17 cellular contexts compared by ENCODE assay signal in the genomic region with DNA sequence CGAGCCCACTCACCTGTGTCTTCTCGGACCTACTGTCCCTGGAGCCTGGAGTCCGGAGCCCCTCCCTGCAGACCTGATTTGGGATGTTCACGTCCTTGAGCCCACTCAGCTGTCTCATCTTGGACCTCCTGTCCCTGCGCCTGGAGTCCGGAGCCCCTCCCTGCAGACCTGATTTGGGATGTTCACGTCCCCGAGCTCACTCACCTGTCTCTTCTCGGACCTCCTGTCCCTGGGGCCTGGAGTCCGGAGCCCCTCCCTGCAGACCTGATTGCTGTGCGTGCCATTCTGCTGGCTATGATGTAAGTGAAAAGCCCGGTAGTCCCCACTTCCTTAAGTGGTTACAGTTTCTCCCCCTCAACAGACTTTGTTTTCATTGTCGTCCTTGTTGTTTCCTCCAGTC.
"Had no signal": no experiment of that assay in that cellular context is flagged by ENCODE, and none has a peak within 500 bp of the region (broad histone marks: within the 10 kb centered on the region; RNA-seq: fewer than 3 reads in every experiment).

No MANE protein-coding gene starts in this region.

- H3K36me3 Mint-ChIP-seq: activated naive CD8-positive, alpha-beta T cell treated with anti-CD3 and anti-CD28 coated beads for 36 hours; mesothelial cell of epicardium; natural killer cell treated with Interleukin-12 subunit alpha and Interleukin-12 subunit beta and Interleukin-15 and Interleukin-18, amount 100 ng/mL, for 72 hours had no signal

- H3K9me3 ChIP-seq: thoracic aorta had no signal

- DNase-seq: activated naive CD4-positive, alpha-beta T cell; activated naive CD8-positive, alpha-beta T cell treated with anti-CD3 and anti-CD28 coated beads for 36 hours; activated T-cell treated with anti-CD3 and anti-CD28 coated beads for 4 hours; amniotic stem cell; left colon; nucleus accumbens; stimulated activated CD4-positive, alpha-beta T cell treated with anti-CD3 and anti-CD28 coated beads, Interleukin-12 subunit alpha, Interleukin-12 subunit beta, amount 100 ng/mL, for 4 hours; stimulated activated CD4-positive, alpha-beta T cell treated with anti-CD3 and anti-CD28 coated beads, Interleukin-2, amount 100 ng/mL, for 24 hours; SW 1271; T-helper 2 cell; WERI-Rb-1 had no signal

- H3K4me3 ChIP-seq: cardiac muscle cell, thoracic aorta had no signal

- H3K27me3 ChIP-seq: cardiac muscle cell had no signal

- H3K27ac Mint-ChIP-seq: activated naive CD8-positive, alpha-beta T cell treated with anti-CD3 and anti-CD28 coated beads for 36 hours; activated T-helper 1 cell treated with anti-CD3 and anti-CD28 coated beads, Interleukin-12 subunit alpha, Interleukin-12 subunit beta, Interleukin-2, Interleukin-4 antibody, amounts not matched to agents 30 ng/mL and 10 ng/mL and 1 ng/mL, durations not matched to agents 14 hours and 24 hours and 36 hours; mesothelial cell of epicardium; natural killer cell treated with Interleukin-12 subunit alpha and Interleukin-12 subunit beta and Interleukin-15 and Interleukin-18, amount 100 ng/mL, for 72 hours; stimulated activated naive CD8-positive, alpha-beta T cell treated with anti-CD3 and anti-CD28 coated beads, Interleukin-15, Interleukin-2, amounts not matched to agents 100 ng/mL and 50 ng/mL, for 24 hours had no signal

- H3K36me3 ChIP-seq: cardiac muscle cell, thoracic aorta, WERI-Rb-1 had no signal

- H3K9me3 Mint-ChIP-seq: mesothelial cell of epicardium had no signal

- H3K27ac ChIP-seq: cardiac muscle cell, thoracic aorta, WERI-Rb-1 had no signal

- H3K4me1 Mint-ChIP-seq: activated naive CD8-positive, alpha-beta T cell treated with anti-CD3 and anti-CD28 coated beads for 36 hours; mesothelial cell of epicardium had no signal

- H3K4me3 Mint-ChIP-seq: activated naive CD8-positive, alpha-beta T cell treated with anti-CD3 and anti-CD28 coated beads for 36 hours; activated T-helper 1 cell treated with anti-CD3 and anti-CD28 coated beads, Interleukin-12 subunit alpha, Interleukin-12 subunit beta, Interleukin-2, Interleukin-4 antibody, amounts not matched to agents 30 ng/mL and 10 ng/mL and 1 ng/mL, durations not matched to agents 14 hours and 24 hours and 36 hours; mesothelial cell of epicardium; natural killer cell treated with Interleukin-12 subunit alpha and Interleukin-12 subunit beta and Interleukin-15 and Interleukin-18, amount 100 ng/mL, for 72 hours; stimulated activated naive CD8-positive, alpha-beta T cell treated with anti-CD3 and anti-CD28 coated beads, Interleukin-15, Interleukin-2, amounts not matched to agents 100 ng/mL and 50 ng/mL, for 24 hours had no signal

- ATAC-seq: left colon; natural killer cell treated with Interleukin-12 subunit alpha and Interleukin-12 subunit beta and Interleukin-15 and Interleukin-18, amount 100 ng/mL, for 72 hours had no signal
